ENCODE assay signal across 15 cellular contexts in the genomic region with DNA sequence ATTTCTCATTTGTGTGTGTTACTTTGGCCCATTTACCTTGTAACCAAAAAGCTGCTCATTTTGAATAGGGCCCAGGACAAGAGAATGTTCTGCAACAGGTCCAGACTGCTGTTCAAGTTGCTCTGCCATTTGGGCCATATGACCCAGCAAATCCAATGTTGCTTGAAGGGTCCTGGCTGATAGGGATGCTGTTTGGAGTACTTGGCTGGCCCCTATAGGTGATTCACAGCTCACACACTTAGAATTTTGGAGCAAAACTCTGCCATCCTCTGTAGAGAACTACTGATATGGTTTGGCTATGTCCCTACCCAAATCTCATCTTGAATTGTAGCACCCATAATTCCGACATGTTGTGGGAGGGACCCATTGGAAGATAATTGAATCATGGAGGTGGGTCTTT.
"Had no signal": no experiment of that assay in that cellular context is flagged by ENCODE, and none has a peak within 500 bp of the region (broad histone marks: within the 10 kb centered on the region; RNA-seq: fewer than 3 reads in every experiment).

No MANE protein-coding gene starts in this region.

- DNase-seq: activated CD4-positive, alpha-beta T cell treated with anti-CD3 and anti-CD28 coated beads, Interleukin-2, amount 50 U/mL, for 1 hour; activated CD4-positive, CD25-positive, alpha-beta regulatory T cell; activated naive CD4-positive, alpha-beta T cell treated with anti-CD3 and anti-CD28 coated beads, Interleukin-2, amount 50 U/mL, for 16 hours; activated T-cell treated with anti-CD3 and anti-CD28 coated beads for 4 hours; body of pancreas; effector memory CD8-positive, alpha-beta T cell; gastrocnemius medialis; kidney; left ventricle myocardium inferior; nephron progenitor cell; psoas muscle; stimulated activated naive CD4-positive, alpha-beta T cell; T-helper 17 cell; trophoblast cell had no signal

- H3K9me3 ChIP-seq: body of pancreas, gastrocnemius medialis, left ventricle myocardium inferior, psoas muscle had no signal

- H3K27ac ChIP-seq: body of pancreas, gastrocnemius medialis, left ventricle myocardium inferior, psoas muscle had no signal

- FAIRE-seq: kidney had no signal

- H3K4me3 ChIP-seq: body of pancreas, gastrocnemius medialis, left ventricle myocardium inferior, psoas muscle had no signal

- H3K4me1 ChIP-seq: body of pancreas, gastrocnemius medialis, left ventricle myocardium inferior, psoas muscle had no signal

- H3K27me3 ChIP-seq: body of pancreas, gastrocnemius medialis had no signal

- H3K36me3 ChIP-seq: gastrocnemius medialis, left ventricle myocardium inferior had no signal

- ATAC-seq: body of pancreas; effector memory CD8-positive, alpha-beta T cell; gastrocnemius medialis; psoas muscle; sciatic nerve; T-helper 17 cell had no signal
